ENCODE assay signal across 13 cellular contexts in the genomic region with DNA sequence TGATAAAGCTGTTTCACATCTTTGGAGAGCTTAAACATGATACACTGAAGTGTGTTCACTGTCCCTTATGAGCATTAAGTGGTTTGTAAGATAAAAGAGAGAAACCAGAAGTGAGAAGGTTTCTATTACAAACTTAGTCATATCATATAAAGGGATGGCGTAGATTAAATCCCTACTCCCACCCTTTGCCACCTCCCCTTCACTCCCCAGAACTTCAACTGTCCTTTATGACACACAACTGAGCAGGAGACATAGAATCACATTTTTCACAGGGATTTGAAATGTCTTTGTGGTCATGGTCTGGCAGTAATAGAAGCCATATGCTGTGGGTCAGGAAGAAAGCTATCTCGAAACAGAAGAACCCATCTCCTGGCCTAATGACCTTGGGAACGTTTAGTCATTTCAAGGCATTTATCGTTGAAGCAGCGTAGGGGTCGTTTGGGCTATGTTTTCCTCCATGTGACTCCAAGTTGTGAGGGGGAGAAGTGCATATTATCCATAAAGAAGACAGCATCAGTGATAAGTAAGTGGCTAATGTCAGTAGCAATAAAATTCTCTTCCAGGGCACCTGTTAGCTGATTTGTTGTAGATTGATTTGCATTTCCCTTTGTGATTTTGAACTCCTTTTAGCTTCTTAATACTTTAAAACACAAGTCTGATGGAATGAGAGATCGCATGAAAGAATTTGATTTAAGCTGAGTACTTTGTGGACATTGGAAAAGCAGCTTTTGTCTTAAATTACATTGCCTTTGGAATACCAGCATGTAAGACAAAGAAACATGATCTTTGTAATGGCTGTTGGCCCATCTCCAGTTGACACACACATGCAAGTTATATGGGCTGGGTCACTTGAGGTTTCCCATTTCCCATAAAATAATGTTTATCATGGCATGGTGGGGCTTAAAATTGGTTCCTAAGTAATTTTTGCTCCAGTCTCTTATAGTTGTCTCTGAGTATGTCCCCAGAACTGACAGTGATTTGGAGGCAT.
DNase-seq lines count a peak whose midpoint lies in the region; ATAC-seq, FAIRE-seq and TF ChIP-seq lines count a peak whose summit lies in the region.
"Had no signal": no experiment of that assay in that cellular context is flagged by ENCODE, and none has a peak within 500 bp of the region (broad histone marks: within the 10 kb centered on the region; RNA-seq: fewer than 3 reads in every experiment).

No MANE protein-coding gene starts in this region.

- H3K9me3 ChIP-seq in keratinocyte (ENCODE audit: control insufficient read depth, low read depth, low read length) (no peaks in the 10 kb centered on the region), adrenal gland (replicated peaks in 1 of 3) (no peaks in the 10 kb centered on the region)
- H3K9me3 ChIP-seq: stomach had no signal

- H3K9me1 ChIP-seq in keratinocyte (ENCODE audit: control insufficient read depth, extremely low read depth, insufficient read depth, low read length) = no peaks in the 10 kb centered on the region

- CTCF ChIA-PET in activated CD4-positive, alpha-beta T cell treated with anti-CD3 and anti-CD28 coated beads, Interleukin-2, amount 10 ng/mL, durations not matched to agents 7 days and 5 days (lab: Charles Lee) = interaction anchor here (0.6 kb wide), 1 partner anchor 618 kb away, joined by 3 read pairs; no protein-coding TSS in a partner anchor

- H3K36me3 ChIP-seq in keratinocyte (ENCODE audit: control insufficient read depth in 2 of 2, extremely low read depth in 1 of 2, insufficient read depth in 2 of 2, low read length in 2 of 2) (no peaks in the 10 kb centered on the region), adrenal gland (replicated peaks in 1 of 2) (no peaks in the 10 kb centered on the region)
- H3K36me3 ChIP-seq: stomach had no signal

- no peaks in the 10 kb centered on the region for H3K4me1 Mint-ChIP-seq in activated CD4-positive, alpha-beta T cell treated with anti-CD3 and anti-CD28 coated beads, Interleukin-2, amount 10 ng/mL, durations not matched to agents 7 days and 5 days

- no peak overlapping the region for H3K27ac ChIP-seq in keratinocyte (ENCODE audit: control insufficient read depth, insufficient read depth, low read length)
- no peak overlapping the region for H3K27ac ChIP-seq in adrenal gland
- H3K27ac ChIP-seq: stomach had no signal

- dilution Hi-C loops in keratinocyte (cut with MboI; ENCODE audit: extremely low pct_ligation_motif_present, low sequenced_read_pairs) = no loop called here

- peak; percentile 72 for DNase-seq in HFF-Myc (ENCODE audit: extremely low read depth, low read depth)
- peak; percentile 41 for DNase-seq in LHCN-M2 (ENCODE audit: low read depth)
- DNase-seq in keratinocyte (ENCODE audit: low read depth, low spot score) = no peak
- DNase-seq in germinal center (ENCODE audit: low spot score) = no peak
- no peak for DNase-seq in adrenal gland
- DNase-seq in activated CD4-positive, alpha-beta T cell treated with anti-CD3 and anti-CD28 coated beads, Interleukin-2, amount 10 ng/mL, durations not matched to agents 7 days and 5 days = no peak
- DNase-seq in DMS79 (lab: John Stamatoyannopoulos, UW) = no peak
- DNase-seq: activated T-cell treated with anti-CD3 and anti-CD28 coated beads, Interleukin-2, amount 50 U/mL, for 48 hours; erythroblast; IMR-90; SIG-M5; stomach had no signal

- intact Hi-C loops in adrenal gland (cut with DNase I) = no loop called here

- WGBS in adrenal gland, 4 donors = 48 to 69% (median 49%) methylated on average over 7 of the region's 7 CpGs

- no peak overlapping the region for H3K4me2 ChIP-seq in keratinocyte (ENCODE audit: control insufficient read depth, extremely low read depth, insufficient read depth, low read depth, low read length)

- H3K27ac Mint-ChIP-seq in activated CD4-positive, alpha-beta T cell treated with anti-CD3 and anti-CD28 coated beads, Interleukin-2, amount 10 ng/mL, durations not matched to agents 7 days and 5 days = no peak overlapping the region

- H4K20me1 ChIP-seq in keratinocyte (ENCODE audit: control insufficient read depth, extremely low read depth, insufficient read depth, low read length) = no peaks in the 10 kb centered on the region

- H3K4me3 ChIP-seq in HFF-Myc (replicated peaks; ENCODE audit: low read depth, low read length) = no peak overlapping the region
- H3K4me3 ChIP-seq in keratinocyte (ENCODE audit: control insufficient read depth in 2 of 3, extremely low read depth in 1 of 3, insufficient read depth in 2 of 3, low read depth in 1 of 3, low read length in 3 of 3) = no peak overlapping the region
- H3K4me3 ChIP-seq in adrenal gland = no peak overlapping the region
- H3K4me3 ChIP-seq: stomach had no signal

- no peak overlapping the region for H2AFZ ChIP-seq in keratinocyte (ENCODE audit: control insufficient read depth, low read length)

- POLR2A ChIA-PET in activated CD4-positive, alpha-beta T cell treated with anti-CD3 and anti-CD28 coated beads, Interleukin-2, amount 10 ng/mL, durations not matched to agents 7 days and 5 days (lab: Charles Lee) = no interaction called here

- no peaks in the 10 kb centered on the region for H3K27me3 Mint-ChIP-seq in activated CD4-positive, alpha-beta T cell treated with anti-CD3 and anti-CD28 coated beads, Interleukin-2, amount 10 ng/mL, durations not matched to agents 7 days and 5 days

- TF ChIP-seq CTCF in HFF-Myc (IDR thresholded peaks at IDR 0.05; ENCODE audit: low read depth, low read length, missing control alignments) (no peak), keratinocyte (optimal IDR thresholded peaks at IDR 0.05 in 1 of 3, IDR thresholded peaks at IDR 0.05 in 1 of 3, conservative IDR thresholded peaks at IDR 0.05 in 1 of 3; ENCODE audit: extremely low read depth in 1 of 3, insufficient read depth in 2 of 3, low read length in 3 of 3) (no peak), adrenal gland (IDR thresholded peaks at IDR 0.05) (no peak)

- H3K36me3 Mint-ChIP-seq in activated CD4-positive, alpha-beta T cell treated with anti-CD3 and anti-CD28 coated beads, Interleukin-2, amount 10 ng/mL, durations not matched to agents 7 days and 5 days (ENCODE audit: low read depth) = no peaks in the 10 kb centered on the region

- H3K4me1 ChIP-seq in keratinocyte (ENCODE audit: control insufficient read depth, extremely low read depth, insufficient read depth, low read length) (no peaks in the 10 kb centered on the region), adrenal gland (replicated peaks in 1 of 2) (no peaks in the 10 kb centered on the region)
- H3K4me1 ChIP-seq: stomach had no signal

- H3K27me3 ChIP-seq in keratinocyte (ENCODE audit: control insufficient read depth, extremely low read depth, insufficient read depth, low read length) = no peaks in the 10 kb centered on the region
- H3K27me3 ChIP-seq in adrenal gland = no peaks in the 10 kb centered on the region
- H3K27me3 ChIP-seq: stomach had no signal

- H3K9me3 Mint-ChIP-seq in activated CD4-positive, alpha-beta T cell treated with anti-CD3 and anti-CD28 coated beads, Interleukin-2, amount 10 ng/mL, durations not matched to agents 7 days and 5 days = no peaks in the 10 kb centered on the region

- H3K4me3 Mint-ChIP-seq in activated CD4-positive, alpha-beta T cell treated with anti-CD3 and anti-CD28 coated beads, Interleukin-2, amount 10 ng/mL, durations not matched to agents 7 days and 5 days = no peak overlapping the region

- no peak for TF ChIP-seq POLR2A in adrenal gland (IDR thresholded peaks at IDR 0.05)

- peak; percentile 83 for ATAC-seq in GM18519 (IDR thresholded peaks at IDR 0.05; ENCODE audit: low FRiP score, unreplicated experiment)

- FAIRE-seq in keratinocyte (lab: Jason Lieb, UNC) = peak; percentile 43

- H3K9ac ChIP-seq in keratinocyte (ENCODE audit: control insufficient read depth, extremely low read depth, insufficient read depth, low read length) = no peak overlapping the region

- no peaks in the 10 kb centered on the region for H3K79me2 ChIP-seq in keratinocyte (ENCODE audit: control insufficient read depth, insufficient read depth, low read length)

Comparison
In these comparisons a context has a peak if more than half of its experiments do, and no peak if none do; other contexts are left out.
1. DNase-seq: peak in HFF-Myc (single experiment) and LHCN-M2 (single experiment); none in keratinocyte (single experiment), germinal center (single experiment), adrenal gland (0 of 7), activated CD4-positive, alpha-beta T cell treated with anti-CD3 and anti-CD28 coated beads, Interleukin-2, amount 10 ng/mL, durations not matched to agents 7 days and 5 days (single experiment) and DMS79 (single experiment).